Comparison of ENCODE assay signal across 14 cellular contexts in the genomic region with DNA sequence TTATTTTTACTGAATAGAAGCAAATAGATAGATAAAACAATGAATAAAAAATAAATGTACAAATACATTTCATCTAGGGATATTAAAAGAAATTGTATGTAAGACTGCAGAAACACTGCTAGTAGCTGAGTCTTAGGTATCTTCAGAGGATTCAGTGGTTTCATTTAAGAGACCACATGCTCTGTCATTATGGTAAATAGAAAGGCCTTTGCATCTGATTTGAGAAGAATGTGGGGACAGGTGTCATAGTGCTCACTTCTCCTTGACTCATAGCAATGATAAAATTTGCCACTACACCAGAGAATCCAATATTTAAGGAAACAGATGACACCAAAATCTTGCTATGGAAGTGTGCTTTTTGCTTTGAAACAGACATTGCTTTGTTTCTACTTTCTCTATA.
DNase-seq lines count a peak whose midpoint lies in the region; ATAC-seq lines count a peak whose summit lies in the region.
"Had no signal": no experiment of that assay in that cellular context is flagged by ENCODE, and none has a peak within 500 bp of the region (broad histone marks: within the 10 kb centered on the region; RNA-seq: fewer than 3 reads in every experiment).

No MANE protein-coding gene starts in this region.

- DNase-seq in activated CD4-positive, CD25-positive, alpha-beta regulatory T cell treated with anti-CD3 and anti-CD28 coated beads, Interleukin-2, amount 50 U/mL, for 72 hours: no peak
- no peak for DNase-seq in stimulated activated effector memory CD8-positive, alpha-beta T cell treated with anti-CD3 and anti-CD28 coated beads, Interleukin-12 subunit alpha, Interleukin-12 subunit beta, amount 100 ng/mL, for 72 hours (ENCODE audit: low spot score in 2 of 2)
- no peak for DNase-seq in epidermal melanocyte (ENCODE audit: insufficient read length, low spot score)
- DNase-seq: 8988T; activated CD4-positive, alpha-beta T cell treated with anti-CD3 and anti-CD28 coated beads for 48 hours; anterior cingulate cortex; heart left ventricle had no signal

- H3K4me1 Mint-ChIP-seq in stimulated activated effector memory CD8-positive, alpha-beta T cell treated with anti-CD3 and anti-CD28 coated beads, Interleukin-12 subunit alpha, Interleukin-12 subunit beta, amount 100 ng/mL, for 72 hours: no peaks in the 10 kb centered on the region

- no peaks in the 10 kb centered on the region for H3K36me3 Mint-ChIP-seq in stimulated activated effector memory CD8-positive, alpha-beta T cell treated with anti-CD3 and anti-CD28 coated beads, Interleukin-12 subunit alpha, Interleukin-12 subunit beta, amount 100 ng/mL, for 72 hours

- no peak overlapping the region for H3K27ac Mint-ChIP-seq in stimulated activated effector memory CD8-positive, alpha-beta T cell treated with anti-CD3 and anti-CD28 coated beads, Interleukin-12 subunit alpha, Interleukin-12 subunit beta, amount 100 ng/mL, for 72 hours
- H3K27ac Mint-ChIP-seq: activated T-helper 1 cell treated with anti-CD3 and anti-CD28 coated beads, Interleukin-12 subunit alpha, Interleukin-12 subunit beta, Interleukin-2, Interleukin-4 antibody, amounts not matched to agents 30 ng/mL and 10 ng/mL and 1 ng/mL, durations not matched to agents 14 hours and 24 hours and 36 hours had no signal

- no peak overlapping the region for H3K4me3 Mint-ChIP-seq in stimulated activated effector memory CD8-positive, alpha-beta T cell treated with anti-CD3 and anti-CD28 coated beads, Interleukin-12 subunit alpha, Interleukin-12 subunit beta, amount 100 ng/mL, for 72 hours
- H3K4me3 Mint-ChIP-seq: activated T-helper 1 cell treated with anti-CD3 and anti-CD28 coated beads, Interleukin-12 subunit alpha, Interleukin-12 subunit beta, Interleukin-2, Interleukin-4 antibody, amounts not matched to agents 30 ng/mL and 10 ng/mL and 1 ng/mL, durations not matched to agents 14 hours and 24 hours and 36 hours had no signal

- peak; percentile 91 to 93 for ATAC-seq in activated CD4-positive, CD25-positive, alpha-beta regulatory T cell treated with anti-CD3 and anti-CD28 coated beads, Interleukin-2, amount 50 U/mL, for 24 hours
- ATAC-seq in GM21786 (IDR thresholded peaks at IDR 0.05; ENCODE audit: unreplicated experiment): peak; percentile 62
- ATAC-seq in HG03354 (IDR thresholded peaks at IDR 0.05; ENCODE audit: poor library complexity, severe bottlenecking, unreplicated experiment): peak; percentile 88
- ATAC-seq in stimulated activated effector memory CD8-positive, alpha-beta T cell treated with anti-CD3 and anti-CD28 coated beads, Interleukin-12 subunit alpha, Interleukin-12 subunit beta, amount 100 ng/mL, for 72 hours: peak; percentile 82
- ATAC-seq in HG03457 (IDR thresholded peaks at IDR 0.05; ENCODE audit: unreplicated experiment): no peak
- no peak for ATAC-seq in GM21360 (IDR thresholded peaks at IDR 0.05; ENCODE audit: unreplicated experiment)
- ATAC-seq: heart left ventricle, HepG2 had no signal

- H3K9me3 Mint-ChIP-seq in stimulated activated effector memory CD8-positive, alpha-beta T cell treated with anti-CD3 and anti-CD28 coated beads, Interleukin-12 subunit alpha, Interleukin-12 subunit beta, amount 100 ng/mL, for 72 hours: no peaks in the 10 kb centered on the region
- H3K9me3 Mint-ChIP-seq: activated T-helper 1 cell treated with anti-CD3 and anti-CD28 coated beads, Interleukin-12 subunit alpha, Interleukin-12 subunit beta, Interleukin-2, Interleukin-4 antibody, amounts not matched to agents 30 ng/mL and 10 ng/mL and 1 ng/mL, durations not matched to agents 14 hours and 24 hours and 36 hours had no signal

Comparison
In these comparisons a context has a peak if more than half of its experiments do, and no peak if none do; other contexts are left out.
1. ATAC-seq: peak in activated CD4-positive, CD25-positive, alpha-beta regulatory T cell treated with anti-CD3 and anti-CD28 coated beads, Interleukin-2, amount 50 U/mL, for 24 hours (2 of 2), GM21786 (single experiment), HG03354 (single experiment) and stimulated activated effector memory CD8-positive, alpha-beta T cell treated with anti-CD3 and anti-CD28 coated beads, Interleukin-12 subunit alpha, Interleukin-12 subunit beta, amount 100 ng/mL, for 72 hours (single experiment); none in HG03457 (single experiment) and GM21360 (single experiment).